ENCODE assay signal across 1 cellular context in the genomic region with DNA sequence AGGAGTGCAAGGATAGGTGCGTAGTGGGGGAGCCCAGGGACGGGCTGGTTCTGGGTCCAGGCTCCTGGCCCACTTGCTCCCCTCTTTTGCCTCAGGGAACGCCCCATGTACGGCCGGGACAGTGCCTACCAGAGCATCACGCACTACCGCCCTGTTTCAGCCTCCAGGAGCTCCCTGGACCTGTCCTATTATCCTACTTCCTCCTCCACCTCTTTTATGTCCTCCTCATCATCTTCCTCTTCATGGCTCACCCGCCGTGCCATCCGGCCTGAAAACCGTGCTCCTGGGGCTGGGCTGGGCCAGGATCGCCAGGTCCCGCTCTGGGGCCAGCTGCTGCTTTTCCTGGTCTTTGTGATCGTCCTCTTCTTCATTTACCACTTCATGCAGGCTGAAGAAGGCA.
TF ChIP-seq lines count a peak whose summit lies in the region.

No MANE protein-coding gene starts in this region.

TF ChIP-seq in endothelial cell of umbilical vein, 7 proteins besides CTCF, POLR2A, EP300 and RAD21:
- TF ChIP-seq FOS (IDR thresholded peaks at IDR 0.05; ENCODE audit: borderline replicate concordance, insufficient read depth, low read length) (no peak), JUN (IDR thresholded peaks at IDR 0.05; ENCODE audit: borderline replicate concordance, insufficient read depth, insufficient read length, low read depth) (no peak), POLR2AphosphoS5 (IDR thresholded peaks at IDR 0.05; ENCODE audit: insufficient read depth, low read depth, low read length) (no peak), EZH2 (IDR thresholded peaks at IDR 0.05; ENCODE audit: borderline replicate concordance, low read depth, low read length, severe bottlenecking) (no peak)
- TF ChIP-seq, protein P1, sequence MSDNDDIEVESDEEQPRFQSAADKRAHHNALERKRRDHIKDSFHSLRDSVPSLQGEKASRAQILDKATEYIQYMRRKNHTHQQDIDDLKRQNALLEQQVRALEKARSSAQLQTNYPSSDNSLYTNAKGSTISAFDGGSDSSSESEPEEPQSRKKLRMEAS (IDR thresholded peaks at IDR 0.05; ENCODE audit: insufficient read depth, insufficient read length), result no peak
